26 cellular contexts compared by ENCODE assay signal in genomic region chr15:58425185-58425584, GRCh38. TPM values are rescaled to one million over a fixed set of nuclear protein-coding genes. Genes with fewer than 3 reads are reported as not detected.
A peak's percentile ranks its signal among the peaks of the same experiment; 100 is the strongest.
DNase-seq lines count a peak whose midpoint lies in the region; ATAC-seq, FAIRE-seq and TF ChIP-seq lines count a peak whose summit lies in the region.
"Had no signal": no experiment of that assay in that cellular context is flagged by ENCODE, and none has a peak within 500 bp of the region (broad histone marks: within the 10 kb centered on the region; RNA-seq: fewer than 3 reads in every experiment).

No MANE protein-coding gene starts in this region.

- intact Hi-C loops in endothelial cell of umbilical vein (cut with micrococcal nuclease) (no loop called here), right lobe of liver (cut with DNase I) (no loop called here), kidney (cut with DNase I) (no loop called here)

- H3K4me2 ChIP-seq in A549, result no peak overlapping the region
- H3K4me2 ChIP-seq in endothelial cell of umbilical vein (ENCODE audit: insufficient read depth, low read length), result no peak overlapping the region

- TF ChIP-seq RAD21 in A549 (conservative IDR thresholded peaks at IDR 0.05 in 1 of 2, IDR thresholded peaks at IDR 0.05 in 1 of 2), result no peak

- H4K20me1 ChIP-seq in endothelial cell of umbilical vein (replicated peaks; ENCODE audit: control insufficient read depth, extremely low read depth, insufficient read depth, low read length), result no peaks in the 10 kb centered on the region

- 70% methylated on average over 3 of the region's 3 CpGs for WGBS in A549 (ENCODE audit: missing lambda C conversion rate)
- WGBS in right lobe of liver (ENCODE audit: insufficient coverage, low coverage, low lambda C conversion rate, missing lambda C conversion rate), result 20% methylated on average over 3 of the region's 3 CpGs

- H3K9me1 ChIP-seq in endothelial cell of umbilical vein (replicated peaks; ENCODE audit: control insufficient read depth, extremely low read depth, insufficient read depth, low read length), result no peaks in the 10 kb centered on the region

- TF ChIP-seq POLR2A in A549 (IDR thresholded peaks at IDR 0.05; ENCODE audit: low read length) (no peak), endothelial cell of umbilical vein (IDR thresholded peaks at IDR 0.05; ENCODE audit: low read depth, low read length) (no peak), right lobe of liver (IDR thresholded peaks at IDR 0.05) (no peak)

- POLR2A ChIA-PET in A549 (lab: Yijun Ruan, JAX), result no interaction called here
- POLR2A ChIA-PET in endothelial cell of umbilical vein (lab: Charles Lee), result no interaction called here

- no peak overlapping the region for H2AFZ ChIP-seq in endothelial cell of umbilical vein (ENCODE audit: low read depth, low read length)

- dilution Hi-C loops in endothelial cell of umbilical vein (cut with MboI; ENCODE audit: extremely low pct_ligation_motif_present, low sequenced_read_pairs), result no loop called here

- H3K79me2 ChIP-seq in endothelial cell of umbilical vein (ENCODE audit: control insufficient read depth, insufficient read depth, low read length), result no peaks in the 10 kb centered on the region

- H3K27me3 ChIP-seq in endothelial cell of umbilical vein (ENCODE audit: control insufficient read depth in 2 of 2, insufficient read depth in 2 of 2, low read length in 2 of 2), result no peaks in the 10 kb centered on the region
- H3K27me3 ChIP-seq in right lobe of liver, result no peaks in the 10 kb centered on the region
- H3K27me3 ChIP-seq: SJCRH30 had no signal

- H3K4me3 ChIP-seq in A549, result no peak overlapping the region
- no peak overlapping the region for H3K4me3 ChIP-seq in LNCaP clone FGC (ENCODE audit: low read depth, low read length)
- H3K4me3 ChIP-seq in endothelial cell of umbilical vein (replicated peaks in 1 of 3; ENCODE audit: insufficient read depth in 1 of 3, low read depth in 1 of 3, low read length in 3 of 3), result no peak overlapping the region
- H3K4me3 ChIP-seq in right lobe of liver, result no peak overlapping the region
- no peak overlapping the region for H3K4me3 ChIP-seq in kidney (ENCODE audit: low read length in 2 of 2)
- H3K4me3 ChIP-seq: SJCRH30 had no signal

- H3K9ac ChIP-seq in endothelial cell of umbilical vein (replicated peaks; ENCODE audit: extremely low read depth, insufficient read depth, low read length) (no peak overlapping the region), kidney (ENCODE audit: low read length in 2 of 2) (no peak overlapping the region)

- ATAC-seq in A549, result no peak
- peak; percentile 68 to 84 (median 76) for ATAC-seq in right lobe of liver
- no peak for ATAC-seq in GM18870 (IDR thresholded peaks at IDR 0.05; ENCODE audit: unreplicated experiment)
- ATAC-seq: PC-3, Right ventricle myocardium inferior had no signal

- H3K4me1 ChIP-seq in A549, result peaks cover 36% of the 10 kb centered on the region
- no peaks in the 10 kb centered on the region for H3K4me1 ChIP-seq in endothelial cell of umbilical vein (ENCODE audit: control insufficient read depth, extremely low read depth, insufficient read depth, low read length)
- peaks cover 0 to 78% (median 26%) of the 10 kb centered on the region in 4 donors for H3K4me1 ChIP-seq in right lobe of liver
- H3K4me1 ChIP-seq in kidney (ENCODE audit: control insufficient read depth in 1 of 2, insufficient read depth in 1 of 2, low read depth in 1 of 2, low read length in 2 of 2), result no peaks in the 10 kb centered on the region

- BruUV-seq in endothelial cell of umbilical vein (replicated peaks; lab: Mats Ljungman, UMichigan), result no TSS peak

- H3K36me3 ChIP-seq in endothelial cell of umbilical vein (ENCODE audit: control insufficient read depth in 2 of 2, extremely low read depth in 1 of 2, insufficient read depth in 2 of 2, low read length in 2 of 2) (no peaks in the 10 kb centered on the region), right lobe of liver (no peaks in the 10 kb centered on the region), kidney (ENCODE audit: control insufficient read depth in 1 of 2, insufficient read depth in 2 of 2, low read length in 2 of 2) (no peaks in the 10 kb centered on the region)
- H3K36me3 ChIP-seq: SJCRH30 had no signal

- no peak for TF ChIP-seq CTCF in A549 (IDR thresholded peaks at IDR 0.05)
- TF ChIP-seq CTCF in LNCaP clone FGC (IDR thresholded peaks at IDR 0.05; ENCODE audit: control insufficient read depth, extremely low read depth, insufficient read depth), result no peak
- no peak for TF ChIP-seq CTCF in endothelial cell of umbilical vein (IDR thresholded peaks at IDR 0.05; ENCODE audit: extremely low read depth in 1 of 2, insufficient read depth in 1 of 2, low read depth in 1 of 2, low read length in 2 of 2)
- TF ChIP-seq CTCF in right lobe of liver (IDR thresholded peaks at IDR 0.05), result no peak
- TF ChIP-seq CTCF in kidney (IDR thresholded peaks at IDR 0.05; ENCODE audit: borderline replicate concordance, extremely low read depth, insufficient read depth), result no peak

- no peak for DNase-seq in A549 (ENCODE audit: low read depth in 1 of 2, low spot score in 1 of 2)
- peak; percentile 95 for DNase-seq in LNCaP clone FGC (ENCODE audit: low read depth)
- DNase-seq in endothelial cell of umbilical vein (ENCODE audit: low read depth, low spot score), result no peak
- DNase-seq in right lobe of liver, result peak in 1 of 3 donors; percentile 82
- DNase-seq in OCI-M1 (lab: John Stamatoyannopoulos, UW), result no peak
- no peak for DNase-seq in activated gamma-delta T cell treated with Interleukin-2 at 50 U/mL for 16 hours
- DNase-seq in kidney, result no peak
- DNase-seq: ACHN; CD4-positive, CD25-positive, alpha-beta regulatory T cell; DMS53; HCEC 1CT; MV-4-11; NCI-H1105; NCI-H1436 treated with DMSO at 0.1 percent for 48 hours; NCI-H187 treated with DMSO at 0.1 percent for 48 hours; NCI-H524 treated with DMSO at 0.1 percent for 48 hours; NCI-H774; PC-3 had no signal

- H3K9me3 ChIP-seq in A549, result no peaks in the 10 kb centered on the region
- no peaks in the 10 kb centered on the region for H3K9me3 ChIP-seq in endothelial cell of umbilical vein (replicated peaks; ENCODE audit: control insufficient read depth, insufficient read depth, low read length)
- H3K9me3 ChIP-seq in right lobe of liver, result no peaks in the 10 kb centered on the region
- H3K9me3 ChIP-seq in kidney (ENCODE audit: control insufficient read depth in 1 of 2, low read length in 2 of 2), result no peaks in the 10 kb centered on the region
- H3K9me3 ChIP-seq: SJCRH30 had no signal

- CTCF ChIA-PET in A549 (lab: Yijun Ruan, JAX), result interaction anchor here (1.0 to 1.4 kb wide), 3 partner anchors 9 to 156 kb away, joined by 3 to 4 read pairs (median 3); no protein-coding TSS in a partner anchor
- CTCF ChIA-PET in endothelial cell of umbilical vein (lab: Charles Lee), result interaction anchor here (0.6 to 1.3 kb wide), 2 partner anchors 10 to 34 kb away, joined by 3 read pairs; no protein-coding TSS in a partner anchor

- peak; percentile 32 for FAIRE-seq in A549 (lab: Jason Lieb, UNC)
- FAIRE-seq in endothelial cell of umbilical vein (lab: Jason Lieb, UNC), result peak; percentile 8
- FAIRE-seq in kidney (lab: Jason Lieb, UNC), result no peak
- FAIRE-seq: D721Med, G401.6, H1 had no signal

- TF ChIP-seq EP300 in A549 (IDR thresholded peaks at IDR 0.05), result no peak

- H3K27ac ChIP-seq in A549 (peak overlapping the region in 1 of 2 experiments; percentile 42; a peak in 3 of 6 replicates), endothelial cell of umbilical vein (ENCODE audit: insufficient read depth, low read depth, low read length) (no peak overlapping the region), right lobe of liver (peak overlapping the region; percentile 28 to 93 (median 60)), kidney (ENCODE audit: low read depth in 2 of 2, low read length in 2 of 2) (no peak overlapping the region)
- H3K27ac ChIP-seq: 22Rv1, SJCRH30 had no signal

TF ChIP-seq in A549, 52 proteins besides CTCF, POLR2A, EP300 and RAD21 (continues in another document):
- no peak for TF ChIP-seq NR3C1 (IDR thresholded peaks at IDR 0.05)
- no peak for TF ChIP-seq NPAS2 (CRISPR knock-in tag; IDR thresholded peaks at IDR 0.05; ENCODE audit: borderline replicate concordance)
- no peak for TF ChIP-seq GATA3 (IDR thresholded peaks at IDR 0.05; ENCODE audit: borderline replicate concordance)

TF ChIP-seq in endothelial cell of umbilical vein, 7 proteins besides CTCF, POLR2A, EP300 and RAD21:
- TF ChIP-seq MYC (IDR thresholded peaks at IDR 0.05; ENCODE audit: low read depth, low read length) (no peak), POLR2AphosphoS5 (IDR thresholded peaks at IDR 0.05; ENCODE audit: insufficient read depth, low read depth, low read length) (no peak), FOS (IDR thresholded peaks at IDR 0.05; ENCODE audit: borderline replicate concordance, insufficient read depth, low read length) (no peak)

RNA-seq across cellular contexts. Expression of gene LIPC, which starts 6.6 kb away (rescaled TPM):
- polyA plus RNA-seq in A549 (2011; rRNA removed) (0.08 and 0.13 TPM in 2 replicates), A549 (2017; fragmentation: RNase III; extraction: RNeasy Plus Mini Kit Qiagen cat#74134 plus additional on column Dnase treatment) (0.30 to 0.34 TPM (median 0.32 TPM) in 3 replicates), endothelial cell of umbilical vein (not detected in 2 replicates), kidney (ENCODE audit: insufficient read depth, low read depth, low replicate concordance) (21.6 TPM)
- polyA plus RNA-seq in A549 (2012; cell fraction: cytosol; rRNA removed), result 0.07 and 0.13 TPM in 2 replicates
- 0.19 and 0.22 TPM in 2 replicates for polyA plus RNA-seq in A549 (2012; cell fraction: nucleus; rRNA removed)
- 0.58 TPM in 1 of 2 replicates, not detected in the other for polyA minus RNA-seq in A549 (2011; rRNA and poly(A)+ RNA removed)
- total RNA-seq in endothelial cell of umbilical vein (not detected in 2 replicates), right lobe of liver (100 to 1,000 TPM in 2 of 6 experiments, 10 to 100 TPM in 4; 31.1 to 213 (median 86.1) TPM), kidney (9.9 TPM)
- polyA plus RNA-seq in endothelial cell of umbilical vein (2011; cell fraction: cytosol; rRNA removed), result 0.04 TPM in 1 of 2 replicates, not detected in the other
- polyA plus RNA-seq in endothelial cell of umbilical vein (2011; cell fraction: nucleus; rRNA removed), result not detected in 2 replicates
- not detected in 2 replicates for polyA plus RNA-seq in endothelial cell of umbilical vein (2012)
- not detected in 2 replicates for polyA minus RNA-seq in endothelial cell of umbilical vein
- not detected for polyA minus RNA-seq in endothelial cell of umbilical vein (2011; cell fraction: cytosol; rRNA and poly(A)+ RNA removed)
- not detected in 2 replicates for polyA minus RNA-seq in endothelial cell of umbilical vein (2011; cell fraction: nucleus; rRNA and poly(A)+ RNA removed)
- total RNA-seq: H1, PC-3, RPMI7951 had no signal
- polyA plus RNA-seq: H1 had no signal

Comparison
In these comparisons a context has a peak if more than half of its experiments do, and no peak if none do; other contexts are left out.
1. ATAC-seq: peak in right lobe of liver (4 of 4); none in A549 (0 of 2) and GM18870 (single experiment).
2. H3K27ac ChIP-seq: peak in right lobe of liver (3 of 3); none in endothelial cell of umbilical vein (single experiment) and kidney (0 of 2).
3. RNA of gene LIPC, which starts 6.6 kb away (total RNA-seq): 31.1 to 213 TPM in right lobe of liver and 9.9 TPM in kidney (single experiment); not detected in endothelial cell of umbilical vein; every median in the first group is over 10 times any median in the second.